In the genomic region with DNA sequence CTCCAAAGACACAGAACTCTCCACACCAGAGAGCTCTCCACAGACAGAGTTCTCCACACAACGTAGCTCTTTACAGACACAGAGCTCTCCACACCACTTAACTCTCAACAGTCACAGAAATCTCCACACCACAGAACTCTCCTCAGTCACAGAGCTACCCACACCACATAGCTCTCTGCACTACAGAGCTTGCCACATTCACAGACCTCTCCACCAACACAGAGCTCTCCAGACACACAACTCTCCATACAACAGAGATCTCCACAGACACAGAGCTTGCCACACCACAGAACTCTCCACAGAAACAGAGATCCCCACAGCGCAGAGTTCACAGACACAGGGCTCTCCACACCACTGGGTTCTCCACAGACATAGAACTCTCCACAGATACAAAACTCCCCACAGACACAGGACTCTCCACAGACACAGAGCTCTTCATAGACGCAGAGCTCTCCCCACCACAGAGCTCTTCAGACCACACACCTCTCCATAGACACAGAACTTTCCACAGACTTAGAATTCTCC, we compare ENCODE assay signal across 19 cellular contexts. TPM values are rescaled to one million over a fixed set of nuclear protein-coding genes. Genes with fewer than 3 reads are reported as not detected.
DNase-seq lines count a peak whose midpoint lies in the region; ATAC-seq, FAIRE-seq and TF ChIP-seq lines count a peak whose summit lies in the region.
"Had no signal": no experiment of that assay in that cellular context is flagged by ENCODE, and none has a peak within 500 bp of the region (broad histone marks: within the 10 kb centered on the region; RNA-seq: fewer than 3 reads in every experiment).

No MANE protein-coding gene starts in this region.

- TF ChIP-seq POLR2A in vagina (IDR thresholded peaks at IDR 0.05): no peak
- no peak for TF ChIP-seq POLR2A in esophagus squamous epithelium (IDR thresholded peaks at IDR 0.05)

- 25 to 60% methylated on average over 1 to 3 of the region's 3 CpGs for WGBS in esophagus squamous epithelium, 2 donors

- no peak for FAIRE-seq in urothelium cell line (lab: Jason Lieb, UNC)

- no peaks in the 10 kb centered on the region for H3K27me3 ChIP-seq in vagina
- H3K27me3 ChIP-seq in esophagus squamous epithelium: peaks cover 0 to 35% (median 0%) of the 10 kb centered on the region in 4 donors
- H3K27me3 ChIP-seq: right atrium auricular region had no signal

- H3K4me1 ChIP-seq in vagina: no peaks in the 10 kb centered on the region
- H3K4me1 ChIP-seq in esophagus squamous epithelium: peaks cover 0 to 23% (median 13%) of the 10 kb centered on the region in 3 donors
- H3K4me1 ChIP-seq: gastrocnemius medialis, right atrium auricular region, tibial artery had no signal

- H3K4me3 Mint-ChIP-seq in activated naive CD8-positive, alpha-beta T cell: peak overlapping the region; percentile 18
- no peak overlapping the region for H3K4me3 Mint-ChIP-seq in activated naive CD8-positive, alpha-beta T cell treated with anti-CD3 and anti-CD28 coated beads for 36 hours
- H3K4me3 Mint-ChIP-seq in effector memory CD8-positive, alpha-beta T cell: peak overlapping the region; percentile 43 to 45
- H3K4me3 Mint-ChIP-seq: neural crest cell had no signal

- H3K27me3 Mint-ChIP-seq in activated naive CD8-positive, alpha-beta T cell: peaks cover 26% of the 10 kb centered on the region
- H3K27me3 Mint-ChIP-seq in activated naive CD8-positive, alpha-beta T cell treated with anti-CD3 and anti-CD28 coated beads for 36 hours: peaks cover 57% of the 10 kb centered on the region
- H3K27me3 Mint-ChIP-seq in effector memory CD8-positive, alpha-beta T cell: peaks cover 6 to 23% of the 10 kb centered on the region in 2 donors

- H3K36me3 ChIP-seq in vagina: no peaks in the 10 kb centered on the region
- H3K36me3 ChIP-seq in esophagus squamous epithelium: no peaks in the 10 kb centered on the region
- H3K36me3 ChIP-seq: gastrocnemius medialis, right atrium auricular region, tibial artery had no signal

- no peaks in the 10 kb centered on the region for H3K36me3 Mint-ChIP-seq in activated naive CD8-positive, alpha-beta T cell
- H3K36me3 Mint-ChIP-seq in activated naive CD8-positive, alpha-beta T cell treated with anti-CD3 and anti-CD28 coated beads for 36 hours: no peaks in the 10 kb centered on the region
- peaks cover 20% of the 10 kb centered on the region for H3K36me3 Mint-ChIP-seq in effector memory CD8-positive, alpha-beta T cell (ENCODE audit: insufficient read depth)

- intact Hi-C loops in vagina (cut with DNase I) (no loop called here), esophagus squamous epithelium (cut with DNase I) (no loop called here)

- no peak overlapping the region for H3K27ac Mint-ChIP-seq in activated naive CD8-positive, alpha-beta T cell
- H3K27ac Mint-ChIP-seq in activated naive CD8-positive, alpha-beta T cell treated with anti-CD3 and anti-CD28 coated beads for 36 hours: no peak overlapping the region
- H3K27ac Mint-ChIP-seq in effector memory CD8-positive, alpha-beta T cell: peak overlapping the region; percentile 42 to 85

- H3K9me3 ChIP-seq in vagina (no peaks in the 10 kb centered on the region), esophagus squamous epithelium (no peaks in the 10 kb centered on the region)
- H3K9me3 ChIP-seq: gastrocnemius medialis, right atrium auricular region, SK-N-SH, tibial artery had no signal

- TF ChIP-seq CTCF in vagina (IDR thresholded peaks at IDR 0.05) (no peak), esophagus squamous epithelium (IDR thresholded peaks at IDR 0.05) (no peak)

- DNase-seq in activated naive CD8-positive, alpha-beta T cell treated with anti-CD3 and anti-CD28 coated beads for 36 hours: no peak
- DNase-seq in effector memory CD8-positive, alpha-beta T cell: no peak
- DNase-seq in vagina (ENCODE audit: extremely low spot score in 2 of 2) (peak; percentile 29 to 84), urothelium cell line (ENCODE audit: low spot score) (no peak), esophagus squamous epithelium (lab: John Stamatoyannopoulos, UW) (no peak), caudate nucleus (lab: John Stamatoyannopoulos, UW) (no peak)
- DNase-seq: Calu3, gastrocnemius medialis, NCI-H187 treated with DMSO at 0.1 percent for 48 hours, NCI-H524, SK-N-SH, tibial artery had no signal

- H3K27ac ChIP-seq in vagina (no peak overlapping the region), esophagus squamous epithelium (no peak overlapping the region), caudate nucleus (ENCODE audit: low read depth, low read length) (no peak overlapping the region)
- H3K27ac ChIP-seq: gastrocnemius medialis, right atrium auricular region, tibial artery had no signal

- peak; percentile 21 for ATAC-seq in HG03103 (IDR thresholded peaks at IDR 0.05; ENCODE audit: low read depth, unreplicated experiment)
- ATAC-seq in effector memory CD8-positive, alpha-beta T cell (replicated peaks): no peak
- ATAC-seq: gastrocnemius medialis, HCT116, Panc1 had no signal

- no peaks in the 10 kb centered on the region for H3K9me3 Mint-ChIP-seq in activated naive CD8-positive, alpha-beta T cell (ENCODE audit: low read depth)
- no peaks in the 10 kb centered on the region for H3K9me3 Mint-ChIP-seq in activated naive CD8-positive, alpha-beta T cell treated with anti-CD3 and anti-CD28 coated beads for 36 hours
- peaks cover 19 to 21% of the 10 kb centered on the region in 2 donors for H3K9me3 Mint-ChIP-seq in effector memory CD8-positive, alpha-beta T cell
- H3K9me3 Mint-ChIP-seq: neural crest cell had no signal

- H3K4me3 ChIP-seq in vagina (no peak overlapping the region), esophagus squamous epithelium (no peak overlapping the region)
- H3K4me3 ChIP-seq: gastrocnemius medialis, lung, right atrium auricular region, tibial artery had no signal

- H3K4me1 Mint-ChIP-seq in activated naive CD8-positive, alpha-beta T cell (ENCODE audit: low read depth): peaks cover 54% of the 10 kb centered on the region
- peaks cover 53% of the 10 kb centered on the region for H3K4me1 Mint-ChIP-seq in activated naive CD8-positive, alpha-beta T cell treated with anti-CD3 and anti-CD28 coated beads for 36 hours
- H3K4me1 Mint-ChIP-seq in effector memory CD8-positive, alpha-beta T cell (ENCODE audit: low read depth in 2 of 2): peaks cover 53% of the 10 kb centered on the region in 2 donors

RNA-seq across cellular contexts. Expression of a gene that starts 52.5 kb away (rescaled TPM):
- 10 to 100 TPM; 24.0 to 26.2 TPM for total RNA-seq in activated naive CD8-positive, alpha-beta T cell treated with anti-CD3 and anti-CD28 coated beads for 36 hours
- total RNA-seq in vagina (41.5 TPM), esophagus squamous epithelium (10 to 100 TPM; 10.3 to 21.4 (median 17.6) TPM)

RNA-seq across cellular contexts. Expression of a gene that starts 52.5 kb away (rescaled TPM):
- 1 to 10 TPM; 2.0 TPM for total RNA-seq in activated naive CD8-positive, alpha-beta T cell treated with anti-CD3 and anti-CD28 coated beads for 36 hours
- 3.2 TPM for total RNA-seq in vagina
- 1 to 10 TPM in 3 of 4 donors, under 1 TPM in 1; 0.94 to 3.1 (median 1.4) TPM for total RNA-seq in esophagus squamous epithelium

Comparison
In these comparisons a context has a peak if more than half of its experiments do, and no peak if none do; other contexts are left out.
1. H3K27ac Mint-ChIP-seq: peak in effector memory CD8-positive, alpha-beta T cell (2 of 2); none in activated naive CD8-positive, alpha-beta T cell (single experiment) and activated naive CD8-positive, alpha-beta T cell treated with anti-CD3 and anti-CD28 coated beads for 36 hours (single experiment).
2. DNase-seq: peak in vagina (2 of 2); none in activated naive CD8-positive, alpha-beta T cell treated with anti-CD3 and anti-CD28 coated beads for 36 hours (single experiment), effector memory CD8-positive, alpha-beta T cell (0 of 3), urothelium cell line (single experiment), esophagus squamous epithelium (single experiment) and caudate nucleus (0 of 61).